Comparison of ENCODE assay signal across 21 cellular contexts in genomic region chr3:147903037-147903436, GRCh38.
"Had no signal": no experiment of that assay in that cellular context is flagged by ENCODE, and none has a peak within 500 bp of the region (broad histone marks: within the 10 kb centered on the region; RNA-seq: fewer than 3 reads in every experiment).

No MANE protein-coding gene starts in this region.

- DNase-seq: activated B cell treated with CpG ODN at 0.5 μM for 24 hours; activated CD4-positive, alpha-beta T cell treated with anti-CD3 and anti-CD28 coated beads for 48 hours; activated CD8-positive, alpha-beta T cell treated with anti-CD3 and anti-CD28 coated beads for 36 hours; activated naive CD4-positive, alpha-beta T cell treated with Interleukin-2 at 50 U/mL for 16 hours; activated T-cell treated with anti-CD3 and anti-CD28 coated beads, Interleukin-2, amount 50 U/mL, for 1 hour; brain microvascular endothelial cell; right cardiac atrium; stimulated activated CD4-positive, alpha-beta T cell treated with anti-CD3 and anti-CD28 coated beads, Interleukin-4, amount 100 ng/mL, for 1 hour; stomach; SW 1271; T-helper 2 cell had no signal

- H3K27ac Mint-ChIP-seq: activated B cell treated with CpG ODN at 0.5 μM for 24 hours; activated CD8-positive, alpha-beta T cell treated with anti-CD3 and anti-CD28 coated beads for 36 hours; activated T-helper 17 cell treated with anti-CD3 and anti-CD28 coated beads, Interleukin-2, amount 50 U/mL, for 72 hours; mesothelial cell of epicardium; nephron; type B pancreatic cell had no signal

- H3K36me3 ChIP-seq: brain microvascular endothelial cell, esophagus muscularis mucosa, prostate gland, stomach had no signal

- H3K27ac ChIP-seq: brain microvascular endothelial cell, coronary artery, esophagus muscularis mucosa, prostate gland, stomach had no signal

- H3K9me3 Mint-ChIP-seq: activated T-helper 17 cell treated with anti-CD3 and anti-CD28 coated beads, Interleukin-2, amount 50 U/mL, for 72 hours; mesothelial cell of epicardium had no signal

- H3K27me3 ChIP-seq: brain microvascular endothelial cell, esophagus muscularis mucosa, stomach had no signal

- H3K4me1 ChIP-seq: esophagus muscularis mucosa, prostate gland, stomach had no signal

- H3K4me3 ChIP-seq: coronary artery, esophagus muscularis mucosa, lung, prostate gland, smooth muscle cell, stomach had no signal

- ATAC-seq: activated CD8-positive, alpha-beta T cell treated with anti-CD3 and anti-CD28 coated beads for 36 hours; activated T-helper 17 cell treated with anti-CD3 and anti-CD28 coated beads, Interleukin-2, amount 50 U/mL, for 72 hours; left lobe of liver; right cardiac atrium had no signal

- H3K36me3 Mint-ChIP-seq: mesothelial cell of epicardium, type B pancreatic cell had no signal

- H3K9me3 ChIP-seq: esophagus muscularis mucosa, prostate gland had no signal
